ENCODE assay signal across 17 cellular contexts in the genomic region with DNA sequence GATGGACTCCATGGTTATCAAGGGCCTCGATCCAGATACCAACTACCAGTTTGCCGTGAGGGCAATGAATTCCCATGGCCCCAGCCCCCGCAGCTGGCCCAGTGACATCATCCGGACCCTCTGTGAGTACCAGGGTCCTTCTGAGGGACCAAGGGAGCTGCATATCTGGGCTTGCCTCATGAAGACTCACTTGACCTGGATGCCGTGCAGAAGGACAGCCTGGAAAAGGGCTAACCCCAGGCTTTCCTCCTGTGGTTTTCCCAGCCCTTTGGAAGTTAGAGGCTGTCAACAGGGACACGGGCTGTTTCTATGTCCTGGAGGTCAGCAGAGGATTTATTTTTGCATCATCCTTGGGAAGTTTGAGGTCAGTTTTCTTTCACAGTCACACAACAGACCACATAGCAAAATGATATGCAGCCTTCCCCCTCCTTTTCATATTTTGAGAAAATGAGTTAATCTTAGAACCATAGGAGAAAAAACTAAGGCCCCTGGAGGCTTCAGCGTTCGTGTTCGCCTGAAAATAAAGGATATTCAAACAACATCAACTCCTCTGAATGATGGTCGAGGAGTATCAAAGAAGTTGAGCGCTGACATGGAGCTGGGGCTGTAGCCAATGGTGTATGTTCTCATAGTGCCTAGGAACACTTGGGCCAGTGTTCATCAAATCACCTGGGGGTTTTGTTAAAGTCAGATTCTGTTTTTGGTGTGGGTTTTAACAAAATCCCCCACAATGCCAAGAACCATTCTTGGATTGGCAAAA.
"Had no signal": no experiment of that assay in that cellular context is flagged by ENCODE, and none has a peak within 500 bp of the region (broad histone marks: within the 10 kb centered on the region; RNA-seq: fewer than 3 reads in every experiment).

No MANE protein-coding gene starts in this region.

- ATAC-seq: activated T-cell treated with anti-CD3 and anti-CD28 coated beads, Interleukin-2, amount 50 U/mL, for 72 hours; naive thymus-derived CD4-positive, alpha-beta T cell had no signal

- H3K4me3 ChIP-seq: ascending aorta, dorsolateral prefrontal cortex, lung, pancreas, tibial artery had no signal

- H3K4me1 ChIP-seq: ascending aorta, pancreas, tibial artery had no signal

- H3K36me3 ChIP-seq: ascending aorta, pancreas, tibial artery had no signal

- H3K9me3 ChIP-seq: ascending aorta, pancreas, tibial artery had no signal

- H3K27me3 ChIP-seq: ascending aorta, dorsolateral prefrontal cortex, pancreas, tibial artery had no signal

- DNase-seq: activated CD4-positive, alpha-beta T cell treated with anti-CD3 and anti-CD28 coated beads, Interleukin-2, amount 10 ng/mL, durations not matched to agents 7 days and 5 days; activated CD8-positive, alpha-beta memory T cell treated with anti-CD3 and anti-CD28 coated beads, Interleukin-2, amount 50 U/mL, for 48 hours; activated gamma-delta T cell; activated naive CD8-positive, alpha-beta T cell treated with anti-CD3 and anti-CD28 coated beads, Interleukin-2, amount 10 ng/mL, durations not matched to agents 7 days and 5 days; activated T-cell treated with anti-CD3 and anti-CD28 coated beads, Interleukin-2, amount 50 U/mL, for 72 hours; dorsolateral prefrontal cortex; erythroblast; kidney glomerular epithelial cell; naive thymus-derived CD4-positive, alpha-beta T cell; pancreas; stimulated activated CD4-positive, alpha-beta T cell treated with anti-CD3 and anti-CD28 coated beads, Interleukin-15, amount 100 ng/mL, for 24 hours; stimulated activated CD4-positive, alpha-beta T cell treated with anti-CD3 and anti-CD28 coated beads, Interleukin-4, amount 100 ng/mL, for 1 hour; stimulated activated naive CD4-positive, alpha-beta T cell; T-helper 9 cell; tibial artery had no signal

- H3K27ac ChIP-seq: ascending aorta, dorsolateral prefrontal cortex, pancreas, tibial artery had no signal

- FAIRE-seq: pancreas had no signal
